ENCODE assay signal across 1 cellular context in the genomic region with DNA sequence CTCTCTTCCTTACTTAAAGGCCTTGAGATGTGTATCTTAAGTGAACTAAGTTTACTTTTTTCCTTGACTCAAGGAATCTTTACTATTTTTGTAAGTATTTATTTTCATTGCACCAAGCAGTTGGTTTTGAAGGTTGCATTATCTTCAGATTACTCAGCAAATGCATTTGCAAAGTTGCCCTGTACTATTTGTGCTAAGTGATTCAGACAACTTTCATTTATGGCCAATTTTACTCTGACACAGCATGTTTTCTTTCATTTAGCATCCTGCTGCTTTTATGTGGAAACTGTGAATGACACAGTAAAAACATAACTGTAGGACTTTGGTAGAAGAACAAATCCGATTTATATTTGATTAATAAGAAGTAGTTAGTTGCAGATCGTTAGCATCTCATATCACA.
TF ChIP-seq lines count a peak whose summit lies in the region.

No MANE protein-coding gene starts in this region.

TF ChIP-seq in SK-N-SH, 30 proteins besides CTCF, POLR2A, EP300 and RAD21 (continued from another document):
- peak; percentile 54; the same call in 1 of the 2 replicates for TF ChIP-seq MEF2A (IDR thresholded peaks at IDR 0.05; ENCODE audit: borderline replicate concordance, low read depth)
TF ChIP-seq in SK-N-SH: peak in this region for 5.
